17 cellular contexts compared by ENCODE assay signal in genomic region chr6:111838749-111839484, GRCh38. TPM values are rescaled to one million over a fixed set of nuclear protein-coding genes. Genes with fewer than 3 reads are reported as not detected.
DNase-seq lines count a peak whose midpoint lies in the region; ATAC-seq lines count a peak whose summit lies in the region.
"Had no signal": no experiment of that assay in that cellular context is flagged by ENCODE, and none has a peak within 500 bp of the region (broad histone marks: within the 10 kb centered on the region; RNA-seq: fewer than 3 reads in every experiment).

No MANE protein-coding gene starts in this region.

- peak overlapping the region; percentile 45 for H3K4me3 Mint-ChIP-seq in activated T-cell treated with anti-CD3 and anti-CD28 coated beads, Interleukin-2, amount 50 U/mL, for 4 hours
- H3K4me3 Mint-ChIP-seq in activated naive CD8-positive, alpha-beta T cell, result peak overlapping the region; percentile 73
- H3K4me3 Mint-ChIP-seq in stimulated activated effector memory CD8-positive, alpha-beta T cell treated with anti-CD3 and anti-CD28 coated beads, Interleukin-12 subunit alpha, Interleukin-12 subunit beta, amount 100 ng/mL, for 72 hours, result peak overlapping the region; percentile 59
- H3K4me3 Mint-ChIP-seq: naive B cell; stimulated activated naive B cell treated with anti-CD40 and anti-IgM and Interleukin-4, amounts not matched to agents 10 μg/mL and 1 μg/mL and 100 μg/mL, for 72 hours had no signal

- ATAC-seq in activated T-cell treated with anti-CD3 and anti-CD28 coated beads, Interleukin-2, amount 50 U/mL, for 4 hours, result peak; percentile 32 to 36
- ATAC-seq in HG03175 (IDR thresholded peaks at IDR 0.05; ENCODE audit: unreplicated experiment) (peak; percentile 35), GM18520 (IDR thresholded peaks at IDR 0.05; ENCODE audit: unreplicated experiment) (no peak)
- peak; percentile 80 for ATAC-seq in stimulated activated effector memory CD8-positive, alpha-beta T cell treated with anti-CD3 and anti-CD28 coated beads, Interleukin-12 subunit alpha, Interleukin-12 subunit beta, amount 100 ng/mL, for 72 hours

- H3K27ac Mint-ChIP-seq in activated naive CD8-positive, alpha-beta T cell, result no peak overlapping the region
- H3K27ac Mint-ChIP-seq in stimulated activated effector memory CD8-positive, alpha-beta T cell treated with anti-CD3 and anti-CD28 coated beads, Interleukin-12 subunit alpha, Interleukin-12 subunit beta, amount 100 ng/mL, for 72 hours, result peak overlapping the region; percentile 76

- H3K27me3 Mint-ChIP-seq in activated T-cell treated with anti-CD3 and anti-CD28 coated beads, Interleukin-2, amount 50 U/mL, for 4 hours (ENCODE audit: low read depth), result no peaks in the 10 kb centered on the region
- no peaks in the 10 kb centered on the region for H3K27me3 Mint-ChIP-seq in activated naive CD8-positive, alpha-beta T cell
- H3K27me3 Mint-ChIP-seq: naive B cell; stimulated activated naive B cell treated with anti-CD40 and anti-IgM and Interleukin-4, amounts not matched to agents 10 μg/mL and 1 μg/mL and 100 μg/mL, for 72 hours had no signal

- no peaks in the 10 kb centered on the region for H3K9me3 Mint-ChIP-seq in activated T-cell treated with anti-CD3 and anti-CD28 coated beads, Interleukin-2, amount 50 U/mL, for 4 hours
- no peaks in the 10 kb centered on the region for H3K9me3 Mint-ChIP-seq in activated naive CD8-positive, alpha-beta T cell (ENCODE audit: low read depth)
- H3K9me3 Mint-ChIP-seq in stimulated activated effector memory CD8-positive, alpha-beta T cell treated with anti-CD3 and anti-CD28 coated beads, Interleukin-12 subunit alpha, Interleukin-12 subunit beta, amount 100 ng/mL, for 72 hours, result no peaks in the 10 kb centered on the region
- H3K9me3 Mint-ChIP-seq: naive B cell had no signal

- H3K36me3 Mint-ChIP-seq in activated T-cell treated with anti-CD3 and anti-CD28 coated beads, Interleukin-2, amount 50 U/mL, for 4 hours (ENCODE audit: insufficient read depth), result peaks cover 33% of the 10 kb centered on the region
- H3K36me3 Mint-ChIP-seq in activated naive CD8-positive, alpha-beta T cell, result peaks cover 26% of the 10 kb centered on the region
- peaks cover 60% of the 10 kb centered on the region for H3K36me3 Mint-ChIP-seq in stimulated activated effector memory CD8-positive, alpha-beta T cell treated with anti-CD3 and anti-CD28 coated beads, Interleukin-12 subunit alpha, Interleukin-12 subunit beta, amount 100 ng/mL, for 72 hours

- peaks cover 26% of the 10 kb centered on the region for H3K4me1 Mint-ChIP-seq in activated T-cell treated with anti-CD3 and anti-CD28 coated beads, Interleukin-2, amount 50 U/mL, for 4 hours (ENCODE audit: low read depth)
- H3K4me1 Mint-ChIP-seq in activated naive CD8-positive, alpha-beta T cell (ENCODE audit: low read depth), result peaks cover 26% of the 10 kb centered on the region
- peaks cover 23% of the 10 kb centered on the region for H3K4me1 Mint-ChIP-seq in stimulated activated effector memory CD8-positive, alpha-beta T cell treated with anti-CD3 and anti-CD28 coated beads, Interleukin-12 subunit alpha, Interleukin-12 subunit beta, amount 100 ng/mL, for 72 hours

- no peak for DNase-seq in activated T-cell treated with anti-CD3 and anti-CD28 coated beads, Interleukin-2, amount 50 U/mL, for 4 hours
- DNase-seq in activated T-cell treated with anti-CD3 and anti-CD28 coated beads for 4 hours, result no peak
- no peak for DNase-seq in stimulated activated effector memory CD8-positive, alpha-beta T cell treated with anti-CD3 and anti-CD28 coated beads, Interleukin-12 subunit alpha, Interleukin-12 subunit beta, amount 100 ng/mL, for 72 hours (ENCODE audit: low spot score in 2 of 2)
- DNase-seq in EL, result no peak
- DNase-seq in NCI-H774 (lab: John Stamatoyannopoulos, UW), result no peak
- DNase-seq: activated CD4-positive, CD25-positive, alpha-beta regulatory T cell; activated gamma-delta T cell treated with Interleukin-2 at 50 U/mL for 16 hours; effector CD4-positive, alpha-beta T cell; naive B cell; NCI-H187 treated with DMSO at 0.1 percent for 48 hours; NCI-H510A treated with DMSO at 0.1 percent for 48 hours; OCI-M1; stimulated activated CD4-positive, alpha-beta T cell treated with anti-CD3 and anti-CD28 coated beads, Interleukin-4, amount 100 ng/mL, for 4 hours; stimulated activated naive B cell treated with anti-CD40 and anti-IgM and Interleukin-4, amounts not matched to agents 10 μg/mL and 1 μg/mL and 100 μg/mL, for 72 hours had no signal

RNA-seq across cellular contexts. Expression of gene FYN, which starts 34.3 kb away (rescaled TPM):
- 100 to 1,000 TPM; 481 to 505 (median 485) TPM for total RNA-seq in activated T-cell treated with anti-CD3 and anti-CD28 coated beads, Interleukin-2, amount 50 U/mL, for 4 hours
